Comparison of ENCODE assay signal across 20 cellular contexts in genomic region chr17:16878547-16879100, GRCh38.
"Had no signal": no experiment of that assay in that cellular context is flagged by ENCODE, and none has a peak within 500 bp of the region (broad histone marks: within the 10 kb centered on the region; RNA-seq: fewer than 3 reads in every experiment).

No MANE protein-coding gene starts in this region.

- H3K27ac ChIP-seq: dorsolateral prefrontal cortex, epithelial cell of prostate, esophagus squamous epithelium, gastroesophageal sphincter, left ventricle myocardium inferior, neutrophil, psoas muscle, uterus had no signal

- H3K27me3 ChIP-seq: dorsolateral prefrontal cortex, neutrophil, uterus had no signal

- H3K4me1 ChIP-seq: esophagus squamous epithelium, gastroesophageal sphincter, left ventricle myocardium inferior, psoas muscle, uterus had no signal

- DNase-seq: cortex of kidney; effector memory CD4-positive, alpha-beta T cell; esophagus squamous epithelium; foreskin fibroblast; glutamatergic neuron; left ventricle myocardium inferior; mesendoderm; naive thymus-derived CD4-positive, alpha-beta T cell; nephron progenitor cell; psoas muscle; retina; stimulated activated CD4-positive, alpha-beta T cell treated with anti-CD3 and anti-CD28 coated beads, Interleukin-2, amount 100 ng/mL, for 24 hours; stimulated activated CD4-positive, alpha-beta T cell treated with anti-CD3 and anti-CD28 coated beads, Interleukin-4, amount 100 ng/mL, for 4 hours; stimulated activated naive B cell treated with anti-CD40 and anti-IgM and Interleukin-4, amounts not matched to agents 10 μg/mL and 1 μg/mL and 100 μg/mL, for 72 hours; uterus had no signal

- H3K36me3 ChIP-seq: esophagus squamous epithelium, gastroesophageal sphincter, left ventricle myocardium inferior, neutrophil, uterus had no signal

- H3K4me3 ChIP-seq: dorsolateral prefrontal cortex, esophagus squamous epithelium, gastroesophageal sphincter, left ventricle myocardium inferior, psoas muscle, uterus had no signal

- ATAC-seq: gastroesophageal sphincter; naive thymus-derived CD4-positive, alpha-beta T cell; psoas muscle; sciatic nerve; stimulated activated naive B cell treated with anti-CD40 and anti-IgM and Interleukin-4, amounts not matched to agents 10 μg/mL and 1 μg/mL and 100 μg/mL, for 72 hours had no signal

- H3K9me3 ChIP-seq: neutrophil, psoas muscle, uterus had no signal
